ENCODE assay signal across 20 cellular contexts in the genomic region with DNA sequence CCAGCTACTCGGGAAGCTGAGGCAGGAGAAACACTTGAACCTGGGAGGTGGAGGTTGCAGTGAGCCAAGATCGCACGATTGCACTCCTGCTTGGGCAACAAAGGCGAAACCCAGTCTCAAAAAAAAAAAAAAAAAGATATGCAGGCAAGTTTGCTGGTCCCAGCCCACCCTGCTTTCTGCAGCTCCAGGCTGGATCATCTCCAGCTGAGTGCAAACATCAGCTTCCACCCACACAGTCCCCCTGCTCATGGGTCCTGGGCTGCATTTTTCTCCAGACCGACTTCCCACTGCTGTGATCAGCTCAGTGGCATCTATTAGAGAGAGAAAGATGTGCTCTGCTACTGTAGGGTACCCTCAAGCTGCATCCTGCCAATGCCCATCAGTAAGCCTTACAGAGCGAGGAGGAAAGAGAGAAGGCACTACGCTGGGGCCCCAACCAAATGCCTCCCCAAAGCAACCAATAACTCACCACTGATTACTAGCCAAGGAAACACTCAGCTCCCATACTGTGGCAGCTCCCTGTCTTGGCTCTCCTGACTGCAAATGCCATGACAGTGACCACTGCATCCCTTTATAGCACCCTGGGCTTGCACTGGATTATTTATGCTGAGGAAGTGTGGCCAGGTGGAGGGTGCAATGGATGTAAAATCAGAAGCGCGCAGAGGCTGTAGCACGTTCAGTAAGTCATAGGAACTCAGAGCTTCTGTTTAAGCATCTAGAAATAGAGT.
DNase-seq lines count a peak whose midpoint lies in the region; ATAC-seq and TF ChIP-seq lines count a peak whose summit lies in the region.
"Had no signal": no experiment of that assay in that cellular context is flagged by ENCODE, and none has a peak within 500 bp of the region (broad histone marks: within the 10 kb centered on the region; RNA-seq: fewer than 3 reads in every experiment).

No MANE protein-coding gene starts in this region.

- no peak overlapping the region for H4K8ac ChIP-seq in trophoblast cell (ENCODE audit: low read depth, low read length)

- no peaks in the 10 kb centered on the region for H3K36me3 ChIP-seq in A673 (ENCODE audit: insufficient read depth, low read length, poor library complexity, severe bottlenecking)
- no peaks in the 10 kb centered on the region; a peak in 1 of 3 replicates for H3K36me3 ChIP-seq in HEK293 (ENCODE audit: control insufficient read depth in 2 of 2, insufficient read depth in 1 of 2, low read length in 2 of 2)
- no peaks in the 10 kb centered on the region for H3K36me3 ChIP-seq in trophoblast cell (ENCODE audit: control insufficient read depth in 1 of 2, insufficient read depth in 2 of 2, low read length in 2 of 2)
- no peaks in the 10 kb centered on the region for H3K36me3 ChIP-seq in hepatocyte (replicated peaks; ENCODE audit: insufficient read depth, low read depth)

- H2BK12ac ChIP-seq in trophoblast cell (ENCODE audit: low read length) = no peak overlapping the region

- WGBS in trophoblast cell (ENCODE audit: extremely low coverage, insufficient coverage, insufficient read length) = no CpG with 5 or more reads among the region's 10 CpGs
- whole genome bisulfite sequencing in hepatocyte (ENCODE audit: low lambda C conversion rate, missing lambda C conversion rate) = 88% methylated on average over 10 of the region's 10 CpGs

- POLR2A ChIA-PET in A673 (lab: Charles Lee; ENCODE audit: low non-redundant PET) (no interaction called here), HEK293 (lab: Yijun Ruan, JAX) (no interaction called here)

- ATAC-seq in left lobe of liver = no peak
- ATAC-seq in GM21367 (IDR thresholded peaks at IDR 0.05; ENCODE audit: unreplicated experiment) = no peak

- CTCF ChIA-PET in A673 (lab: Charles Lee) (interaction anchor here (0.7 kb wide), 1 partner anchor 10 kb away, joined by 3 read pairs; no protein-coding TSS in a partner anchor), HEK293 (lab: Yijun Ruan, JAX) (interaction anchor here (3.7 kb wide), 1 partner anchor 50 kb away, joined by 14 read pairs; no protein-coding TSS in a partner anchor)

- no TSS peak for BruUV-seq in A673 (replicated peaks; lab: Mats Ljungman, UMichigan)

- no peaks in the 10 kb centered on the region for H3K9me2 ChIP-seq in hepatocyte (replicated peaks; ENCODE audit: insufficient read depth)

- no peak overlapping the region for H2BK120ac ChIP-seq in trophoblast cell (ENCODE audit: insufficient read depth, low read length, poor library complexity)

- no peak overlapping the region for H3K4me3 ChIP-seq in A673 (ENCODE audit: low read depth, low read length, poor library complexity, severe bottlenecking)
- no peak overlapping the region for H3K4me3 ChIP-seq in HEK293 (ENCODE audit: low read depth, low read length)
- no peak overlapping the region for H3K4me3 ChIP-seq in trophoblast cell (ENCODE audit: low read depth, low read length)
- no peak overlapping the region for H3K4me3 ChIP-seq in hepatocyte

- no peak overlapping the region for H3K4ac ChIP-seq in trophoblast cell (ENCODE audit: low read depth, low read length)

- intact Hi-C loops in A673 (cut with micrococcal nuclease; ENCODE audit: unreplicated experiment) = loop anchor here (10.0 kb wide), 1 partner anchor 1170 kb away; no protein-coding TSS in a partner anchor

- no peak overlapping the region for H2BK5ac ChIP-seq in trophoblast cell (ENCODE audit: low read depth, low read length, poor library complexity)

- TF ChIP-seq CTCF in A673 (conservative IDR thresholded peaks at IDR 0.05; ENCODE audit: low read depth, low read length) (no peak), HEK293 (tag by site-specific recombination; IDR thresholded peaks at IDR 0.05) (no peak), hepatocyte (IDR thresholded peaks at IDR 0.05; ENCODE audit: poor library complexity) (no peak)

- H3K4me1 ChIP-seq in A673 (ENCODE audit: insufficient read depth, low read length, poor library complexity, severe bottlenecking) (no peaks in the 10 kb centered on the region), HEK293 (ENCODE audit: control insufficient read depth, insufficient read depth, low read length) (no peaks in the 10 kb centered on the region), trophoblast cell (ENCODE audit: control insufficient read depth in 1 of 2, insufficient read depth in 2 of 2, low read length in 2 of 2) (no peaks in the 10 kb centered on the region), hepatocyte (ENCODE audit: insufficient read depth) (no peaks in the 10 kb centered on the region)

- H2AFZ ChIP-seq in trophoblast cell (ENCODE audit: insufficient read depth, low read length, poor library complexity) (no peak overlapping the region), hepatocyte (no peak overlapping the region)

- H3K27ac ChIP-seq in A673 (ENCODE audit: low read depth, low read length, poor library complexity, severe bottlenecking) (no peak overlapping the region), HEK293 (ENCODE audit: extremely low read depth, low read depth, low read length) (no peak overlapping the region), trophoblast cell (ENCODE audit: low read depth, low read length) (no peak overlapping the region), hepatocyte (no peak overlapping the region)

- H3K23ac ChIP-seq in trophoblast cell (ENCODE audit: low read length) = no peak overlapping the region

- no peak overlapping the region for H3K14ac ChIP-seq in trophoblast cell (ENCODE audit: low read length)

- H2AK5ac ChIP-seq in trophoblast cell (ENCODE audit: low read length) = no peak overlapping the region

- H3K4me2 ChIP-seq in trophoblast cell (ENCODE audit: low read length) (no peak overlapping the region), hepatocyte (no peak overlapping the region)

- no peak overlapping the region for H3K18ac ChIP-seq in trophoblast cell (ENCODE audit: low read length)

- H3K79me1 ChIP-seq in trophoblast cell (ENCODE audit: low read length) = no peaks in the 10 kb centered on the region

- no peaks in the 10 kb centered on the region for H3K79me2 ChIP-seq in trophoblast cell (ENCODE audit: control insufficient read depth, insufficient read depth, low read length, poor library complexity)
- no peaks in the 10 kb centered on the region for H3K79me2 ChIP-seq in hepatocyte

- no peaks in the 10 kb centered on the region for H4K20me1 ChIP-seq in hepatocyte (ENCODE audit: insufficient read depth, poor library complexity, severe bottlenecking)

- H4K12ac ChIP-seq in trophoblast cell (ENCODE audit: low read depth, low read length) = no peak overlapping the region

- H3K9me3 ChIP-seq in A673 (ENCODE audit: low read depth, low read length, poor library complexity, severe bottlenecking) (no peaks in the 10 kb centered on the region), HEK293 (ENCODE audit: control insufficient read depth, insufficient read depth, low read depth, low read length) (no peaks in the 10 kb centered on the region), trophoblast cell (ENCODE audit: insufficient read depth, low read depth, low read length) (no peaks in the 10 kb centered on the region), hepatocyte (ENCODE audit: low read depth) (no peaks in the 10 kb centered on the region)

- H3K27me3 ChIP-seq in A673 (replicated peaks; ENCODE audit: insufficient read depth, low read depth, low read length, poor library complexity) (no peaks in the 10 kb centered on the region), trophoblast cell (ENCODE audit: insufficient read depth, low read length) (no peaks in the 10 kb centered on the region), hepatocyte (peaks cover 15% of the 10 kb centered on the region)

- H3K9ac ChIP-seq in trophoblast cell (ENCODE audit: low read length) = peak overlapping the region; percentile 59

- H4K91ac ChIP-seq in trophoblast cell (ENCODE audit: low read depth, low read length) = no peak overlapping the region

- DNase-seq in A673 (ENCODE audit: low spot score) (peak; percentile 26), left lobe of liver (ENCODE audit: low spot score) (peak; percentile 23), trophoblast cell (no peak), hepatocyte (ENCODE audit: low spot score) (no peak), SW 1271 (lab: John Stamatoyannopoulos, UW) (no peak)
- DNase-seq: C1 segment of cervical spinal cord; CD4-positive, alpha-beta memory T cell; COR-L47; HCEC 1CT; NCI-H1048; NCI-H1417; NCI-H1694; NCI-H2029 treated with DMSO at 0.1 percent for 48 hours; NCI-H226; NCI-H510A; NCI-H69; RPMI8226; SHP77 treated with DMSO at 0.1 percent for 48 hours had no signal

TF ChIP-seq in HEK293, 187 proteins besides CTCF, POLR2A, EP300 and RAD21:
- no peak for TF ChIP-seq ZNF132 (tag by site-specific recombination; IDR thresholded peaks at IDR 0.05; ENCODE audit: borderline replicate concordance)
- TF ChIP-seq ZFHX2 (tag by site-specific recombination; conservative IDR thresholded peaks at IDR 0.05) = peak; percentile 30; the same call in 1 of the 2 replicates

Comparison
In these comparisons a context has a peak if more than half of its experiments do, and no peak if none do; other contexts are left out.
1. DNase-seq: peak in A673 (single experiment) and left lobe of liver (single experiment); none in trophoblast cell (0 of 2), hepatocyte (single experiment) and SW 1271 (0 of 2).